ENCODE assay signal across 8 cellular contexts in the genomic region with DNA sequence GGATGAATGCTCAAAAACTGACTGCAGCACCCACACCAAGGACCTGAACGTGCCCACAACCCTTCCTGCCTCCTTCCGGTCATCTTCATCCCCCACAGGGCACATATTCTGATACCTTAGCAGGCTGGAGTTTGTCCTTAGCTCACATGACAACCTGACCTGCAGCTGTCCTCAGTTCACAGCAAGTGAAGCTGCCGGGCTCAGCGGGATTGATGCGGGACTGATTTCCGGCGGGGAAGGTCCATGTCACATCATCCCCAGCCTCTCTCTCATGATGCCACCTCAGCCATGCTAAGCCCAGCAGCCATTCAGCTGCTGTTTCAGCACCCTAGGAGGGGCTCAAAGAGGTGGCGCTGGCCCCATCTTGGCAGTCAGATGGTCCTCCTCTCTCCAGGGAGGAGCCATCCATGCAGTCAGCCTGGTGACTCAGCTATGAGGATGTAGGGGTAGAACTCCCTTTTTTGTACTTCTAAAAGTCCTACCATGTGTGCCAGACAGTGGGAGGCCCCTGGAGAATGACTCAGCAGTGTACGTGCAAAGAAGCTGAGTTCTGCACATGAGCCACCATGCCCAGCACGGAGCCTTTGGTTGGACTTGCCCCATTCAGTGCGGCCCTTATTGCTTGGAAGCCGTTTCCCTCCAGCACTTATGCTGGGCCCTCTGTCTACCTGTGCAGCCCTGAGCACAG. TPM values are rescaled to one million over a fixed set of nuclear protein-coding genes. Genes with fewer than 3 reads are reported as not detected.
DNase-seq lines count a peak whose midpoint lies in the region; ATAC-seq and TF ChIP-seq lines count a peak whose summit lies in the region.

No MANE protein-coding gene starts in this region.

- intact Hi-C loops in MCF 10A (cut with micrococcal nuclease), result no loop called here

- peak overlapping the region; percentile 65 for H3K4me3 Mint-ChIP-seq in MCF 10A (ENCODE audit: unreplicated experiment)

- peak; percentile 96 for DNase-seq in AG09309 (ENCODE audit: low read depth)
- peak; percentile 16 to 20 for DNase-seq in Kasumi-1 (lab: John Stamatoyannopoulos, UW)
- DNase-seq in MCF 10A (ENCODE audit: unreplicated experiment), result peak; percentile 96
- DNase-seq in myocyte (ENCODE audit: low read depth), result peak; percentile 74
- DNase-seq in NCI-H748 treated with DMSO at 0.1 percent for 48 hours (lab: John Stamatoyannopoulos, UW), result no peak
- no peak for DNase-seq in NCI-H1048 (lab: John Stamatoyannopoulos, UW)
- DNase-seq in OCI-M2 (lab: John Stamatoyannopoulos, UW; ENCODE audit: unreplicated experiment), result no peak

- CTCF ChIA-PET in MCF 10A (lab: Yijun Ruan, JAX), result interaction anchor here (1.0 to 1.6 kb wide), 5 partner anchors 23 to 227 kb away, joined by 3 to 5 read pairs (median 3); no protein-coding TSS in a partner anchor

- H3K9me3 Mint-ChIP-seq in MCF 10A (ENCODE audit: unreplicated experiment), result no peaks in the 10 kb centered on the region

- TSS peak; percentile 99 for BruUV-seq in MCF 10A (replicated peaks; lab: Mats Ljungman, UMichigan)

- H3K27me3 Mint-ChIP-seq in MCF 10A (ENCODE audit: insufficient read depth, unreplicated experiment), result no peaks in the 10 kb centered on the region

- peak overlapping the region; percentile 95 for H3K27ac Mint-ChIP-seq in MCF 10A (ENCODE audit: low read depth, unreplicated experiment)

- no peak for ATAC-seq in HG02759 (IDR thresholded peaks at IDR 0.05; ENCODE audit: unreplicated experiment)

- H3K4me3 ChIP-seq in AG09309 (ENCODE audit: control insufficient read depth, low read depth, low read length), result peak overlapping the region; percentile 31

- peaks cover 21% of the 10 kb centered on the region for H3K36me3 Mint-ChIP-seq in MCF 10A (ENCODE audit: insufficient read depth, unreplicated experiment)

- POLR2A ChIA-PET in MCF 10A (lab: Yijun Ruan, JAX), result interaction anchor here (0.6 to 6.0 kb wide), 12 partner anchors 8 to 944 kb away, joined by 3 to 60 read pairs (median 5); partner anchors contain the start of genes CA12, RPS27L and USP3

- peaks cover 54% of the 10 kb centered on the region for H3K4me1 Mint-ChIP-seq in MCF 10A (ENCODE audit: insufficient read depth, unreplicated experiment)

- TF ChIP-seq CTCF in AG09309 (IDR thresholded peaks at IDR 0.05; ENCODE audit: control insufficient read depth, insufficient read depth, low read depth, low read length, missing control alignments) (no peak), MCF 10A (IDR thresholded peaks at IDR 0.05; ENCODE audit: unreplicated experiment) (no peak)

RNA-seq across cellular contexts. Expression of gene CA12, which starts 9.5 kb away (rescaled TPM):
- 19.6 and 20.3 TPM in 2 replicates for total RNA-seq in MCF 10A (2022)
- 0.26 and 0.62 TPM in 2 replicates for total RNA-seq in myocyte
- polyA plus RNA-seq in myocyte (2012), result 0.09 TPM

Comparison
In these comparisons a context has a peak if more than half of its experiments do, and no peak if none do; other contexts are left out.
1. DNase-seq: peak in AG09309 (single experiment), Kasumi-1 (2 of 2), MCF 10A (single experiment) and myocyte (single experiment); none in NCI-H748 treated with DMSO at 0.1 percent for 48 hours (single experiment), NCI-H1048 (single experiment) and OCI-M2 (single experiment).
2. RNA of gene CA12, which starts 9.5 kb away (total RNA-seq): 19.6 to 20.3 TPM in MCF 10A; 0.26 to 0.62 TPM in myocyte; every median in the first group is over 10 times any median in the second.